Comparison of ENCODE assay signal across 10 cellular contexts in the genomic region with DNA sequence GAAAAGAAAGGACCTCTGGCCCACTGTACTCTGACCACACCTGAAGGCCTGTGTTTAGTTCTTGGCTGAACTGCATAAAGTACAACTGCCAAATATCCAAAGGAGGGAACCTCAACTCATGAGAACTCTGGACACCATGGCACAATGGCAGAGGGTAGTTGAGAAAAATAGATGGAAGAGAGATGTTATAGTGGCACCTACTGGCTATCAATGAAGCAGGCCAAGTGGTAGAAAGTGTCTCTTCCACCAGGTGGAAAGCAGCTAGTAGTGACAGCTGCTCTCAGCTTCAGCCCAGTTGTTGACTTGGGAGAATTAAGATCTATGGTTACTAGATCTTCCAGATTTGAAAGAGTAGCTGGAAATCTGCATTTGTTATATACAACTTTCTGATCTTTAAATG. TPM values are rescaled to one million over a fixed set of nuclear protein-coding genes. Genes with fewer than 3 reads are reported as not detected.
DNase-seq lines count a peak whose midpoint lies in the region; ATAC-seq and TF ChIP-seq lines count a peak whose summit lies in the region.
"Had no signal": no experiment of that assay in that cellular context is flagged by ENCODE, and none has a peak within 500 bp of the region (broad histone marks: within the 10 kb centered on the region; RNA-seq: fewer than 3 reads in every experiment).

No MANE protein-coding gene starts in this region.

- no peak for TF ChIP-seq POLR2A in erythroblast (IDR thresholded peaks at IDR 0.05; ENCODE audit: low read length)

- H3K27me3 Mint-ChIP-seq in activated T-helper 2 cell treated with anti-CD3 and anti-CD28 coated beads, Interferon-gamma antibody, Interleukin-2, Interleukin-4, amounts not matched to agents 10 μg/mL and 5 μg/mL and 100 μg/mL, durations not matched to agents 14 hours and 24 hours and 36 hours (ENCODE audit: low read depth), result peaks cover under 1% of the 10 kb centered on the region

- H3K36me3 Mint-ChIP-seq in activated T-helper 2 cell treated with anti-CD3 and anti-CD28 coated beads, Interferon-gamma antibody, Interleukin-2, Interleukin-4, amounts not matched to agents 10 μg/mL and 5 μg/mL and 100 μg/mL, durations not matched to agents 14 hours and 24 hours and 36 hours (ENCODE audit: low read depth), result peaks cover 62% of the 10 kb centered on the region

- DNase-seq in ACHN (peak; percentile 57), GM12865 (ENCODE audit: low read depth) (no peak), OCI-M1 (lab: John Stamatoyannopoulos, UW) (peak; percentile 63), erythroblast (lab: John Stamatoyannopoulos, UW) (peak; percentile 27 to 32)
- DNase-seq in activated T-helper 2 cell treated with anti-CD3 and anti-CD28 coated beads, Interferon-gamma antibody, Interleukin-2, Interleukin-4, amounts not matched to agents 10 μg/mL and 5 μg/mL and 100 μg/mL, durations not matched to agents 14 hours and 24 hours and 36 hours (ENCODE audit: low spot score), result no peak
- no peak for DNase-seq in stimulated activated CD8-positive, alpha-beta memory T cell treated with anti-CD3 and anti-CD28 coated beads, Interleukin-4, amount 100 ng/mL, for 48 hours
- DNase-seq: GF-D8 had no signal

- H3K9me3 Mint-ChIP-seq in activated T-helper 2 cell treated with anti-CD3 and anti-CD28 coated beads, Interferon-gamma antibody, Interleukin-2, Interleukin-4, amounts not matched to agents 10 μg/mL and 5 μg/mL and 100 μg/mL, durations not matched to agents 14 hours and 24 hours and 36 hours, result no peaks in the 10 kb centered on the region

- H3K4me3 ChIP-seq in GM12865 (ENCODE audit: low read depth, low read length), result no peak overlapping the region
- H3K4me3 ChIP-seq: lung had no signal

- in situ Hi-C loops in ACHN (cut with HindIII; ENCODE audit: low pct_ligation_motif_present, low pct_unique_long_range_greater_than_20kb, low sequenced_read_pairs), result no loop called here

- ATAC-seq in GM18858 (IDR thresholded peaks at IDR 0.05; ENCODE audit: unreplicated experiment) (no peak), HG02798 (IDR thresholded peaks at IDR 0.05; ENCODE audit: poor library complexity, unreplicated experiment) (no peak)

- intact Hi-C loops in activated T-helper 2 cell treated with anti-CD3 and anti-CD28 coated beads, Interferon-gamma antibody, Interleukin-2, Interleukin-4, amounts not matched to agents 10 μg/mL and 5 μg/mL and 100 μg/mL, durations not matched to agents 14 hours and 24 hours and 36 hours (cut with micrococcal nuclease), result loop anchor here (10.0 kb wide), 3 partner anchors 203 to 1163 kb away; a partner anchor contains a TSS

- H3K4me3 Mint-ChIP-seq in activated T-helper 2 cell treated with anti-CD3 and anti-CD28 coated beads, Interferon-gamma antibody, Interleukin-2, Interleukin-4, amounts not matched to agents 10 μg/mL and 5 μg/mL and 100 μg/mL, durations not matched to agents 14 hours and 24 hours and 36 hours (ENCODE audit: low read depth), result no peak overlapping the region

- peaks cover 58% of the 10 kb centered on the region for H3K4me1 Mint-ChIP-seq in activated T-helper 2 cell treated with anti-CD3 and anti-CD28 coated beads, Interferon-gamma antibody, Interleukin-2, Interleukin-4, amounts not matched to agents 10 μg/mL and 5 μg/mL and 100 μg/mL, durations not matched to agents 14 hours and 24 hours and 36 hours (ENCODE audit: low read depth)

- H3K27ac Mint-ChIP-seq in activated T-helper 2 cell treated with anti-CD3 and anti-CD28 coated beads, Interferon-gamma antibody, Interleukin-2, Interleukin-4, amounts not matched to agents 10 μg/mL and 5 μg/mL and 100 μg/mL, durations not matched to agents 14 hours and 24 hours and 36 hours, result no peak overlapping the region

- TF ChIP-seq CTCF in GM12865 (IDR thresholded peaks at IDR 0.05; ENCODE audit: insufficient read depth, low read depth, low read length, missing control alignments), result peak; percentile 28

RNA-seq across cellular contexts. Expression of a gene that starts 3.2 kb away (rescaled TPM):
- total RNA-seq in activated T-helper 2 cell treated with anti-CD3 and anti-CD28 coated beads, Interferon-gamma antibody, Interleukin-2, Interleukin-4, amounts not matched to agents 10 μg/mL and 5 μg/mL and 100 μg/mL, durations not matched to agents 14 hours and 24 hours and 36 hours, result 19.1 and 24.2 TPM in 2 replicates

RNA-seq across cellular contexts. Expression of a gene that starts 3.4 kb away (rescaled TPM):
- 1.5 and 2.0 TPM in 2 replicates for total RNA-seq in activated T-helper 2 cell treated with anti-CD3 and anti-CD28 coated beads, Interferon-gamma antibody, Interleukin-2, Interleukin-4, amounts not matched to agents 10 μg/mL and 5 μg/mL and 100 μg/mL, durations not matched to agents 14 hours and 24 hours and 36 hours

RNA-seq across cellular contexts. Expression of a gene that starts 7.3 kb away (rescaled TPM):
- 86.9 and 92.7 TPM in 2 replicates for total RNA-seq in activated T-helper 2 cell treated with anti-CD3 and anti-CD28 coated beads, Interferon-gamma antibody, Interleukin-2, Interleukin-4, amounts not matched to agents 10 μg/mL and 5 μg/mL and 100 μg/mL, durations not matched to agents 14 hours and 24 hours and 36 hours

RNA-seq across cellular contexts. Expression of a gene that starts 7.7 kb away (rescaled TPM):
- 23.6 and 24.7 TPM in 2 replicates for total RNA-seq in activated T-helper 2 cell treated with anti-CD3 and anti-CD28 coated beads, Interferon-gamma antibody, Interleukin-2, Interleukin-4, amounts not matched to agents 10 μg/mL and 5 μg/mL and 100 μg/mL, durations not matched to agents 14 hours and 24 hours and 36 hours

Comparison
In these comparisons a context has a peak if more than half of its experiments do, and no peak if none do; other contexts are left out.
1. DNase-seq: peak in ACHN (single experiment), OCI-M1 (single experiment) and erythroblast (2 of 2); none in GM12865 (single experiment), activated T-helper 2 cell treated with anti-CD3 and anti-CD28 coated beads, Interferon-gamma antibody, Interleukin-2, Interleukin-4, amounts not matched to agents 10 μg/mL and 5 μg/mL and 100 μg/mL, durations not matched to agents 14 hours and 24 hours and 36 hours (single experiment) and stimulated activated CD8-positive, alpha-beta memory T cell treated with anti-CD3 and anti-CD28 coated beads, Interleukin-4, amount 100 ng/mL, for 48 hours (single experiment).